ENCODE assay signal across 9 cellular contexts in genomic region chr18:52716926-52717325, GRCh38.
DNase-seq lines count a peak whose midpoint lies in the region; ATAC-seq, FAIRE-seq and TF ChIP-seq lines count a peak whose summit lies in the region.
"Had no signal": no experiment of that assay in that cellular context is flagged by ENCODE, and none has a peak within 500 bp of the region (broad histone marks: within the 10 kb centered on the region; RNA-seq: fewer than 3 reads in every experiment).

No MANE protein-coding gene starts in this region.

- peak; percentile 20; the same call in 1 of the 2 replicates for TF ChIP-seq CTCF in RWPE1 (conservative IDR thresholded peaks at IDR 0.05; ENCODE audit: low read depth)

- intact Hi-C loops in left ventricle myocardium superior (cut with micrococcal nuclease) = no loop called here

- no peak for FAIRE-seq in H54 (lab: Jason Lieb, UNC)

- DNase-seq in H54 (ENCODE audit: insufficient read length, low spot score) (peak; percentile 0), RWPE1 (ENCODE audit: low spot score) (peak; percentile 1), left ventricle myocardium superior (no peak), skeletal muscle cell (ENCODE audit: low read depth) (peak; percentile 10)
- DNase-seq in activated CD8-positive, alpha-beta memory T cell treated with anti-CD3 and anti-CD28 coated beads, Interleukin-2, amount 50 U/mL, for 4 hours = no peak
- DNase-seq: stimulated activated naive CD4-positive, alpha-beta T cell treated with Interleukin-2 at 50 U/mL for 16 hours had no signal

- H3K4me3 ChIP-seq in skeletal muscle cell (ENCODE audit: low read depth, low read length) = no peak overlapping the region
- H3K4me3 ChIP-seq: ovary had no signal

- POLR2A ChIA-PET in RWPE1 (lab: Yijun Ruan, JAX; ENCODE audit: low non-redundant PET) = no interaction called here

- peak; percentile 15 for ATAC-seq in left ventricle myocardium superior
- ATAC-seq in GM18907 (IDR thresholded peaks at IDR 0.05; ENCODE audit: unreplicated experiment) = no peak
- ATAC-seq in GM19351 (IDR thresholded peaks at IDR 0.05; ENCODE audit: unreplicated experiment) = no peak

- CTCF ChIA-PET in RWPE1 (lab: Yijun Ruan, JAX) = no interaction called here

- no peak for TF ChIP-seq POLR2A in H54 (IDR thresholded peaks at IDR 0.05; ENCODE audit: low read depth, low read length)

- H3K27ac ChIP-seq in RWPE1 = no peak overlapping the region
- H3K27ac ChIP-seq: ovary had no signal

Comparison
In these comparisons a context has a peak if more than half of its experiments do, and no peak if none do; other contexts are left out.
1. DNase-seq: peak in H54 (single experiment), RWPE1 (single experiment) and skeletal muscle cell (single experiment); none in left ventricle myocardium superior (single experiment) and activated CD8-positive, alpha-beta memory T cell treated with anti-CD3 and anti-CD28 coated beads, Interleukin-2, amount 50 U/mL, for 4 hours (single experiment).